10 cellular contexts compared by ENCODE assay signal in the genomic region with DNA sequence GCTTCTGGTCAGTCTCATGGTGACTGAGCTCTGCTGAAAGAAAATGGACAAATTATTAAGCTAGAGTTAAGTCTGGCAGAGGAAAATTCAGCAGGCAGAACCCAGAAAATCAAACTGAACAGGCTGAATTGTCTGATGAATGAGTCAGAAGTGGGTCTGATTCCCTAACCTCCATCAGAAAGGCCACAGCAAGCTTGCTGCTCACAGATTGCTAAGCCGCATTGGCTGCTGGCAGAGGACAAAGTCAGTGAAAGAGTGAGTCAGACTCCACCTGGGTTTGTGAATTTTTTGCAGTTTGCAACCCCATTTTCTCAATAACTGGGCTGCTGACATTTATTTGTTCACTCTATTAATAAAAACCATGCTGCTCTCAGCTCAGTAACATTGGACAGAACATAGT.
DNase-seq lines count a peak whose midpoint lies in the region; ATAC-seq and TF ChIP-seq lines count a peak whose summit lies in the region.
"Had no signal": no experiment of that assay in that cellular context is flagged by ENCODE, and none has a peak within 500 bp of the region (broad histone marks: within the 10 kb centered on the region; RNA-seq: fewer than 3 reads in every experiment).

No MANE protein-coding gene starts in this region.

- peak in 2 of 5 donors; percentile 30 to 32 for DNase-seq in heart left ventricle
- no peak for DNase-seq in Right ventricle myocardium inferior (ENCODE audit: missing footprints)
- DNase-seq in adipocyte (ENCODE audit: low read depth), result peak; percentile 55
- DNase-seq in foreskin keratinocyte, result peak; percentile 73 to 87
- DNase-seq in esophagus muscularis mucosa (ENCODE audit: extremely low spot score), result no peak
- no peak for DNase-seq in GM13976 (ENCODE audit: low spot score)
- DNase-seq in NCI-H524 treated with DMSO at 0.1 percent for 48 hours (lab: John Stamatoyannopoulos, UW), result no peak
- DNase-seq: activated gamma-delta T cell had no signal

- TF ChIP-seq EP300 in esophagus muscularis mucosa (IDR thresholded peaks at IDR 0.05), result no peak

- TF ChIP-seq CTCF in heart left ventricle (IDR thresholded peaks at IDR 0.05) (no peak), foreskin keratinocyte (conservative IDR thresholded peaks at IDR 0.05) (no peak), esophagus muscularis mucosa (IDR thresholded peaks at IDR 0.05) (no peak), GM13976 (IDR thresholded peaks at IDR 0.05; ENCODE audit: borderline replicate concordance, control extremely low read depth, extremely low read depth, insufficient read depth, missing control alignments) (no peak)

- 33 to 88% (median 78%) methylated on average over 1 of the region's 1 CpG for WGBS in heart left ventricle, 4 donors
- WGBS in esophagus muscularis mucosa, result 31% methylated on average over 1 of the region's 1 CpG

- no peaks in the 10 kb centered on the region for H3K9me3 ChIP-seq in heart left ventricle
- H3K9me3 ChIP-seq in adipocyte (ENCODE audit: control insufficient read depth, low read length), result no peaks in the 10 kb centered on the region
- H3K9me3 ChIP-seq in esophagus muscularis mucosa, result no peaks in the 10 kb centered on the region
- H3K9me3 ChIP-seq: right atrium auricular region had no signal

- intact Hi-C loops in heart left ventricle (cut with DNase I), result no loop called here
- intact Hi-C loops in Right ventricle myocardium inferior (cut with DNase I), result no loop called here
- intact Hi-C loops in esophagus muscularis mucosa (cut with DNase I), result no loop called here

- no peak overlapping the region for H3K27ac ChIP-seq in heart left ventricle
- H3K27ac ChIP-seq in foreskin keratinocyte, result peak overlapping the region; percentile 85
- no peak overlapping the region for H3K27ac ChIP-seq in esophagus muscularis mucosa (replicated peaks in 1 of 4)
- H3K27ac ChIP-seq: right atrium auricular region had no signal

- H3K4me3 ChIP-seq in heart left ventricle, result no peak overlapping the region
- H3K4me3 ChIP-seq in adipocyte (ENCODE audit: low read length), result no peak overlapping the region
- H3K4me3 ChIP-seq in esophagus muscularis mucosa, result no peak overlapping the region
- H3K4me3 ChIP-seq: right atrium auricular region had no signal

- ATAC-seq in heart left ventricle, result peak in 3 of 4 donors; percentile 39 to 62 (median 51)
- ATAC-seq in Right ventricle myocardium inferior, result no peak
- ATAC-seq in foreskin keratinocyte, result peak; percentile 98
- no peak for ATAC-seq in HG02610 (IDR thresholded peaks at IDR 0.05; ENCODE audit: unreplicated experiment)

- TF ChIP-seq POLR2A in heart left ventricle (IDR thresholded peaks at IDR 0.05), result no peak
- TF ChIP-seq POLR2A in esophagus muscularis mucosa (IDR thresholded peaks at IDR 0.05; ENCODE audit: low read depth), result no peak

- in situ Hi-C loops in GM13976 (cut with MboI; ENCODE audit: low sequenced_read_pairs, unreplicated experiment), result no loop called here

- H3K27me3 ChIP-seq in heart left ventricle (no peaks in the 10 kb centered on the region), adipocyte (replicated peaks; ENCODE audit: control insufficient read depth, insufficient read depth, low read length) (no peaks in the 10 kb centered on the region), foreskin keratinocyte (no peaks in the 10 kb centered on the region), esophagus muscularis mucosa (no peaks in the 10 kb centered on the region)
- H3K27me3 ChIP-seq: right atrium auricular region had no signal

- H3K36me3 ChIP-seq in heart left ventricle (no peaks in the 10 kb centered on the region), adipocyte (ENCODE audit: control insufficient read depth, insufficient read depth, low read length, severe bottlenecking) (no peaks in the 10 kb centered on the region), esophagus muscularis mucosa (no peaks in the 10 kb centered on the region)
- H3K36me3 ChIP-seq: right atrium auricular region had no signal

- H3K4me1 ChIP-seq in heart left ventricle, result peaks cover 0 to 20% (median 2%) of the 10 kb centered on the region in 12 donors
- H3K4me1 ChIP-seq in adipocyte (ENCODE audit: control insufficient read depth, insufficient read depth, low read length), result peaks cover 15% of the 10 kb centered on the region
- H3K4me1 ChIP-seq in foreskin keratinocyte, result peaks cover 33% of the 10 kb centered on the region
- H3K4me1 ChIP-seq in esophagus muscularis mucosa, result peaks cover 0 to 8% (median 0%) of the 10 kb centered on the region in 4 donors

- no peak overlapping the region for H3K9ac ChIP-seq in adipocyte (ENCODE audit: low read length)

Comparison
In these comparisons a context has a peak if more than half of its experiments do, and no peak if none do; other contexts are left out.
1. ATAC-seq: peak in heart left ventricle (3 of 4) and foreskin keratinocyte (single experiment); none in Right ventricle myocardium inferior (single experiment) and HG02610 (single experiment).
2. DNase-seq: peak in adipocyte (single experiment) and foreskin keratinocyte (2 of 2); none in Right ventricle myocardium inferior (single experiment), esophagus muscularis mucosa (single experiment), GM13976 (single experiment) and NCI-H524 treated with DMSO at 0.1 percent for 48 hours (single experiment).